In genomic region chr2:227932403-227932802, GRCh38 we compare ENCODE assay signal across 32 cellular contexts.
DNase-seq lines count a peak whose midpoint lies in the region; ATAC-seq and TF ChIP-seq lines count a peak whose summit lies in the region.
"Had no signal": no experiment of that assay in that cellular context is flagged by ENCODE, and none has a peak within 500 bp of the region (broad histone marks: within the 10 kb centered on the region; RNA-seq: fewer than 3 reads in every experiment).

No MANE protein-coding gene starts in this region.

- BruUV-seq in PC-3 (replicated peaks; lab: Mats Ljungman, UMichigan), result no TSS peak

- peak; percentile 29; the same call in 1 of the 2 replicates for ATAC-seq in PC-3
- ATAC-seq in T-cell (replicated peaks in 1 of 4), result no peak
- ATAC-seq: activated CD8-positive, alpha-beta memory T cell treated with anti-CD3 and anti-CD28 coated beads, Interleukin-2, amount 10 ng/mL, durations not matched to agents 7 days and 5 days; naive thymus-derived CD8-positive, alpha-beta T cell; psoas muscle; WTC11 had no signal

- peaks cover 23% of the 10 kb centered on the region for H3K4me1 ChIP-seq in KMS-11 (ENCODE audit: low read depth, poor library complexity, severe bottlenecking)
- no peaks in the 10 kb centered on the region for H3K4me1 ChIP-seq in PC-3 (ENCODE audit: insufficient read depth, low read length)
- H3K4me1 ChIP-seq: psoas muscle, upper lobe of left lung had no signal

- no peak overlapping the region for H3K4me3 Mint-ChIP-seq in T-cell
- H3K4me3 Mint-ChIP-seq: activated CD8-positive, alpha-beta memory T cell treated with anti-CD3 and anti-CD28 coated beads, Interleukin-2, amount 10 ng/mL, durations not matched to agents 7 days and 5 days; activated naive CD8-positive, alpha-beta T cell treated with anti-CD3 and anti-CD28 coated beads, Interleukin-2, amount 10 ng/mL, durations not matched to agents 7 days and 5 days; CD14-positive monocyte; naive thymus-derived CD8-positive, alpha-beta T cell; WTC11 had no signal

- CTCF ChIA-PET in PC-3 (lab: Charles Lee), result no interaction called here
- CTCF ChIA-PET in T-cell (lab: Charles Lee), result no interaction called here

- H3K4me2 ChIP-seq in KMS-11 (peak overlapping the region; percentile 50; the same call in 1 of the 2 replicates), PC-3 (ENCODE audit: low read length) (0 out of 2 replicates have a peak overlapping the region, but pooled peaks have one; percentile 6), neural cell (ENCODE audit: low read length) (no peak overlapping the region)
- H3K4me2 ChIP-seq: PC-9 had no signal

- H2AFZ ChIP-seq in KMS-11 (ENCODE audit: low read depth), result no peak overlapping the region
- H2AFZ ChIP-seq in PC-3 (ENCODE audit: low read length), result no peak overlapping the region
- no peak overlapping the region for H2AFZ ChIP-seq in neural cell (ENCODE audit: low read depth, low read length)
- H2AFZ ChIP-seq: PC-9 had no signal

- no peaks in the 10 kb centered on the region for H3K79me2 ChIP-seq in KMS-11 (ENCODE audit: insufficient read depth, low read depth)
- no peaks in the 10 kb centered on the region for H3K79me2 ChIP-seq in PC-3 (ENCODE audit: low read length)
- no peaks in the 10 kb centered on the region for H3K79me2 ChIP-seq in neural cell (replicated peaks; ENCODE audit: insufficient read depth, low read length)

- H3K27ac Mint-ChIP-seq in T-cell, result no peak overlapping the region
- H3K27ac Mint-ChIP-seq: activated CD8-positive, alpha-beta memory T cell treated with anti-CD3 and anti-CD28 coated beads, Interleukin-2, amount 10 ng/mL, durations not matched to agents 7 days and 5 days; activated naive CD8-positive, alpha-beta T cell treated with anti-CD3 and anti-CD28 coated beads, Interleukin-2, amount 10 ng/mL, durations not matched to agents 7 days and 5 days; CD14-positive monocyte; naive thymus-derived CD8-positive, alpha-beta T cell; WTC11 had no signal

- H3K4me1 Mint-ChIP-seq in T-cell, result no peaks in the 10 kb centered on the region
- H3K4me1 Mint-ChIP-seq: activated CD8-positive, alpha-beta memory T cell treated with anti-CD3 and anti-CD28 coated beads, Interleukin-2, amount 10 ng/mL, durations not matched to agents 7 days and 5 days; activated naive CD8-positive, alpha-beta T cell treated with anti-CD3 and anti-CD28 coated beads, Interleukin-2, amount 10 ng/mL, durations not matched to agents 7 days and 5 days; CD14-positive monocyte; naive thymus-derived CD8-positive, alpha-beta T cell had no signal

- no peaks in the 10 kb centered on the region for H3K36me3 ChIP-seq in GM06990 (ENCODE audit: control insufficient read depth, insufficient read depth, low read length)
- no peaks in the 10 kb centered on the region for H3K36me3 ChIP-seq in KMS-11 (ENCODE audit: insufficient read depth)
- H3K36me3 ChIP-seq in PC-3 (ENCODE audit: low read depth, low read length), result no peaks in the 10 kb centered on the region
- H3K36me3 ChIP-seq in neural cell (ENCODE audit: insufficient read depth, low read length), result no peaks in the 10 kb centered on the region
- H3K36me3 ChIP-seq: upper lobe of left lung had no signal

- peaks cover 3 to 5% of the 10 kb centered on the region in 2 donors for H3K27me3 Mint-ChIP-seq in T-cell

- H4K20me1 ChIP-seq in KMS-11 (ENCODE audit: insufficient read depth) (no peaks in the 10 kb centered on the region), PC-3 (ENCODE audit: low read length) (no peaks in the 10 kb centered on the region), neural cell (ENCODE audit: insufficient read depth) (no peaks in the 10 kb centered on the region)

- no peak for TF ChIP-seq EP300 in neural cell (conservative IDR thresholded peaks at IDR 0.05; ENCODE audit: poor library complexity, severe bottlenecking)

- H3K27ac ChIP-seq in KMS-11 (peak overlapping the region; percentile 17; the same call in 1 of the 2 replicates), PC-3 (ENCODE audit: low read length) (no peak overlapping the region), neural cell (ENCODE audit: low read length) (no peak overlapping the region)
- H3K27ac ChIP-seq: HL-60, PC-9, psoas muscle, upper lobe of left lung had no signal

- H3K9ac ChIP-seq in KMS-11, result no peak overlapping the region
- no peak overlapping the region for H3K9ac ChIP-seq in PC-3 (ENCODE audit: low read length)
- no peak overlapping the region for H3K9ac ChIP-seq in neural cell (ENCODE audit: low read length)

- H3K36me3 Mint-ChIP-seq in T-cell, result no peaks in the 10 kb centered on the region
- H3K36me3 Mint-ChIP-seq: activated CD8-positive, alpha-beta memory T cell treated with anti-CD3 and anti-CD28 coated beads, Interleukin-2, amount 10 ng/mL, durations not matched to agents 7 days and 5 days; activated naive CD8-positive, alpha-beta T cell treated with anti-CD3 and anti-CD28 coated beads, Interleukin-2, amount 10 ng/mL, durations not matched to agents 7 days and 5 days; CD14-positive monocyte had no signal

- no peaks in the 10 kb centered on the region; the same call in 1 of the 2 replicates for H3K27me3 ChIP-seq in GM06990 (replicated peaks; ENCODE audit: control insufficient read depth, insufficient read depth, low read length)
- H3K27me3 ChIP-seq in KMS-11 (ENCODE audit: insufficient read depth, low read depth), result no peaks in the 10 kb centered on the region
- H3K27me3 ChIP-seq in PC-3 (ENCODE audit: low read length), result no peaks in the 10 kb centered on the region
- H3K27me3 ChIP-seq in neural cell (ENCODE audit: insufficient read depth, low read depth, low read length), result no peaks in the 10 kb centered on the region
- H3K27me3 ChIP-seq: upper lobe of left lung had no signal

- H3K9me3 Mint-ChIP-seq in T-cell, result peaks cover 0 to 5% (median 4%) of the 10 kb centered on the region in 3 donors
- H3K9me3 Mint-ChIP-seq: activated naive CD8-positive, alpha-beta T cell treated with anti-CD3 and anti-CD28 coated beads, Interleukin-2, amount 10 ng/mL, durations not matched to agents 7 days and 5 days had no signal

- peak; percentile 27 for TF ChIP-seq CTCF in GM06990 (IDR thresholded peaks at IDR 0.05; ENCODE audit: insufficient read depth, low read length, poor library complexity, severe bottlenecking)
- TF ChIP-seq CTCF in KMS-11 (conservative IDR thresholded peaks at IDR 0.05; ENCODE audit: low read depth, low read length), result 0 out of 2 replicates have a peak, but pooled peaks have one; percentile 23
- TF ChIP-seq CTCF in PC-3 (conservative IDR thresholded peaks at IDR 0.05; ENCODE audit: low read depth, low read length), result peak; percentile 63
- peak; percentile 66 for TF ChIP-seq CTCF in neural cell (IDR thresholded peaks at IDR 0.05; ENCODE audit: poor library complexity, severe bottlenecking)
- no peak for TF ChIP-seq CTCF in GM10266 (IDR thresholded peaks at IDR 0.05; ENCODE audit: control insufficient read depth, insufficient read depth, low read depth, missing control alignments)

- POLR2A ChIA-PET in PC-3 (lab: Charles Lee; ENCODE audit: unreplicated experiment), result no interaction called here
- POLR2A ChIA-PET in T-cell (lab: Charles Lee), result no interaction called here

- H3K4me3 ChIP-seq in GM06990 (replicated peaks; ENCODE audit: low read depth, low read length) (no peak overlapping the region), KMS-11 (IDR thresholded peaks at IDR 0.05; ENCODE audit: insufficient read depth, low read depth, low read length) (no peak overlapping the region), PC-3 (ENCODE audit: low read length) (no peak overlapping the region), neural cell (ENCODE audit: low read length) (no peak overlapping the region)
- H3K4me3 ChIP-seq: lung, PC-9, psoas muscle, upper lobe of left lung had no signal

- DNase-seq in GM06990 (ENCODE audit: extremely low read depth, insufficient read length) (no peak), PC-3 (peak; percentile 20), T-cell (no peak), GM10266 (ENCODE audit: extremely low spot score) (no peak)
- DNase-seq in activated CD8-positive, alpha-beta memory T cell treated with anti-CD3 and anti-CD28 coated beads, Interleukin-2, amount 50 U/mL, for 4 hours, result no peak
- no peak for DNase-seq in stimulated activated CD4-positive, alpha-beta T cell treated with anti-CD3 and anti-CD28 coated beads, Interleukin-2, amount 100 ng/mL, for 48 hours
- DNase-seq: activated CD4-positive, alpha-beta T cell treated with anti-CD3 and anti-CD28 coated beads, Interleukin-2, amount 50 U/mL, for 4 hours; activated CD8-positive, alpha-beta memory T cell treated with anti-CD3 and anti-CD28 coated beads, Interleukin-2, amount 10 ng/mL, durations not matched to agents 7 days and 5 days; activated gamma-delta T cell treated with Interleukin-2 at 50 U/mL for 16 hours; activated naive CD8-positive, alpha-beta T cell treated with anti-CD3 and anti-CD28 coated beads, Interleukin-2, amount 10 ng/mL, durations not matched to agents 7 days and 5 days; activated T-cell treated with anti-CD3 and anti-CD28 coated beads, Interleukin-2, amount 50 U/mL, for 48 hours; aorta; Calu3; hippocampal formation; Kasumi-1; naive thymus-derived CD8-positive, alpha-beta T cell; NCI-H1694; NCI-H2171 treated with DMSO at 0.1 percent for 48 hours; NCI-H510A treated with DMSO at 0.1 percent for 48 hours; nucleus accumbens; PC-9; psoas muscle; SIG-M5; stimulated activated naive CD4-positive, alpha-beta T cell; T1000; upper lobe of left lung had no signal

- H3F3A ChIP-seq in PC-3 (ENCODE audit: low read length, unreplicated experiment), result no peaks in the 10 kb centered on the region
- H3F3A ChIP-seq in neural cell (ENCODE audit: insufficient read depth, low read length, poor library complexity, severe bottlenecking), result no peaks in the 10 kb centered on the region

- H3K9me2 ChIP-seq in PC-3 (replicated peaks; ENCODE audit: low read length) (no peaks in the 10 kb centered on the region), neural cell (ENCODE audit: insufficient read depth, low read length) (no peaks in the 10 kb centered on the region)

- TF ChIP-seq RAD21 in neural cell (conservative IDR thresholded peaks at IDR 0.05), result peak; percentile 76

- H3K9me3 ChIP-seq in PC-3 (ENCODE audit: low read length) (0 out of 2 replicates have a peak, but pooled peaks cover 8% of the 10 kb centered on the region), neural cell (ENCODE audit: low read length) (peaks cover 6% of the 10 kb centered on the region)

- intact Hi-C loops in PC-3 (cut with micrococcal nuclease), result no loop called here

TF ChIP-seq in neural cell, 6 proteins besides CTCF, POLR2A, EP300 and RAD21:
- TF ChIP-seq MXI1 (conservative IDR thresholded peaks at IDR 0.05; ENCODE audit: poor library complexity, severe bottlenecking) (no peak), SMC3 (conservative IDR thresholded peaks at IDR 0.05; ENCODE audit: poor library complexity) (peak; percentile 77)
